In the genomic region with DNA sequence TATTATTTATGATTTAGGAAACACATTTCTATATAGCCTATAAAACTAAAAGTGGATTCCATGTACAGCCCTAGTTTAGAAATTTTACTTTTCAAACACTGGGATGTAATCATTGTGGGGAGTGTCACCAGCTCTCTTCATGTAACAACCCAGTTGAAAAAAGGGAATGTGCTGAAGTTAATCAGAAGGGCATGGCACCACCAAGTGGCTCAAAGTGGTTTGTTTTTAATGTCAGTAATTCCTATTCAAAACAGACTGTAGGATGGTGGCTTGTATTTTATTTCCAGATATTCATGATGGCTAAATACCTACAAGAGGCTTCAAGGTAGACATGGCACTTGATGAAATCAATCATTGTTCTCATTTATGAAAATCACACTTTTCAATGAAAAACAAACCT, we compare ENCODE assay signal across 8 cellular contexts. TPM values are rescaled to one million over a fixed set of nuclear protein-coding genes. Genes with fewer than 3 reads are reported as not detected.
A peak's percentile ranks its signal among the peaks of the same experiment; 100 is the strongest.
DNase-seq lines count a peak whose midpoint lies in the region; ATAC-seq and TF ChIP-seq lines count a peak whose summit lies in the region.

No MANE protein-coding gene starts in this region.

- H3K36me3 Mint-ChIP-seq in GM23338 (ENCODE audit: low read depth), result no peaks in the 10 kb centered on the region

- peaks cover 15% of the 10 kb centered on the region; the same call in 2 of the 3 replicates for H3K4me1 Mint-ChIP-seq in GM23338

- TF ChIP-seq CTCF in GM23338 (conservative IDR thresholded peaks at IDR 0.05; ENCODE audit: low read depth in 2 of 2), result peak; percentile 56 to 67
- peak; percentile 40 for TF ChIP-seq CTCF in cardiac muscle cell (IDR thresholded peaks at IDR 0.05; ENCODE audit: low read depth, low read length)

- H3K4me3 ChIP-seq in GM23338 (no peak overlapping the region), cardiac muscle cell (no peak overlapping the region)

- H4K20me1 ChIP-seq in GM23338 (replicated peaks; ENCODE audit: insufficient read depth), result no peaks in the 10 kb centered on the region

- 0 out of 2 replicates have a peak, but pooled peaks cover 4% of the 10 kb centered on the region for H3K9me2 ChIP-seq in GM23338 (ENCODE audit: insufficient read depth)

- no peak overlapping the region for H2AFZ ChIP-seq in GM23338

- H3K27ac ChIP-seq in GM23338 (ENCODE audit: low read depth) (no peak overlapping the region), cardiac muscle cell (no peak overlapping the region)

- H3K27me3 ChIP-seq in GM23338 (ENCODE audit: insufficient read depth) (no peaks in the 10 kb centered on the region), cardiac muscle cell (peaks cover 48% of the 10 kb centered on the region)

- H3K79me2 ChIP-seq in GM23338 (replicated peaks; ENCODE audit: insufficient read depth), result no peaks in the 10 kb centered on the region

- no peaks in the 10 kb centered on the region for H3K4me1 ChIP-seq in GM23338 (ENCODE audit: insufficient read depth)
- H3K4me1 ChIP-seq in cardiac muscle cell (ENCODE audit: low read depth), result peaks cover 6% of the 10 kb centered on the region

- H3K4me3 Mint-ChIP-seq in GM23338, result no peak overlapping the region

- no peaks in the 10 kb centered on the region for H3K27me3 Mint-ChIP-seq in GM23338 (ENCODE audit: insufficient read depth, low read depth, poor library complexity)

- no peaks in the 10 kb centered on the region for H3F3A ChIP-seq in GM23338 (replicated peaks; ENCODE audit: low read depth)

- H3K36me3 ChIP-seq in GM23338 (ENCODE audit: insufficient read depth) (no peaks in the 10 kb centered on the region), cardiac muscle cell (no peaks in the 10 kb centered on the region)

- no peak overlapping the region for H3K4me2 ChIP-seq in GM23338

- ATAC-seq in GM23338 (peak; percentile 74), HG03025 (IDR thresholded peaks at IDR 0.05; ENCODE audit: low FRiP score, unreplicated experiment) (no peak)

- no peaks in the 10 kb centered on the region for H3K9me3 ChIP-seq in cardiac muscle cell (ENCODE audit: low read depth)

- H3K27ac Mint-ChIP-seq in GM23338, result no peak overlapping the region

- DNase-seq in D341Med (ENCODE audit: low spot score) (peak; percentile 35), GM23338 (ENCODE audit: low spot score) (peak; percentile 60), RKO (ENCODE audit: low spot score) (peak; percentile 66), cardiac muscle cell (ENCODE audit: low read depth in 1 of 2, low spot score in 1 of 2) (peak; percentile 35 to 59), KG1 (lab: John Stamatoyannopoulos, UW) (no peak), foreskin melanocyte (no peak)
- no peak for DNase-seq in activated CD4-positive, CD25-positive, alpha-beta regulatory T cell treated with anti-CD3 and anti-CD28 coated beads, Interleukin-2, amount 50 U/mL, for 72 hours

- H3K9me3 Mint-ChIP-seq in GM23338, result no peaks in the 10 kb centered on the region; the same call in 2 of the 3 replicates

TF ChIP-seq in GM23338, 12 proteins besides CTCF, POLR2A, EP300 and RAD21 (continues in another document):
- no peak for TF ChIP-seq REST (IDR thresholded peaks at IDR 0.05; ENCODE audit: unreplicated experiment)
- TF ChIP-seq, protein P1, sequence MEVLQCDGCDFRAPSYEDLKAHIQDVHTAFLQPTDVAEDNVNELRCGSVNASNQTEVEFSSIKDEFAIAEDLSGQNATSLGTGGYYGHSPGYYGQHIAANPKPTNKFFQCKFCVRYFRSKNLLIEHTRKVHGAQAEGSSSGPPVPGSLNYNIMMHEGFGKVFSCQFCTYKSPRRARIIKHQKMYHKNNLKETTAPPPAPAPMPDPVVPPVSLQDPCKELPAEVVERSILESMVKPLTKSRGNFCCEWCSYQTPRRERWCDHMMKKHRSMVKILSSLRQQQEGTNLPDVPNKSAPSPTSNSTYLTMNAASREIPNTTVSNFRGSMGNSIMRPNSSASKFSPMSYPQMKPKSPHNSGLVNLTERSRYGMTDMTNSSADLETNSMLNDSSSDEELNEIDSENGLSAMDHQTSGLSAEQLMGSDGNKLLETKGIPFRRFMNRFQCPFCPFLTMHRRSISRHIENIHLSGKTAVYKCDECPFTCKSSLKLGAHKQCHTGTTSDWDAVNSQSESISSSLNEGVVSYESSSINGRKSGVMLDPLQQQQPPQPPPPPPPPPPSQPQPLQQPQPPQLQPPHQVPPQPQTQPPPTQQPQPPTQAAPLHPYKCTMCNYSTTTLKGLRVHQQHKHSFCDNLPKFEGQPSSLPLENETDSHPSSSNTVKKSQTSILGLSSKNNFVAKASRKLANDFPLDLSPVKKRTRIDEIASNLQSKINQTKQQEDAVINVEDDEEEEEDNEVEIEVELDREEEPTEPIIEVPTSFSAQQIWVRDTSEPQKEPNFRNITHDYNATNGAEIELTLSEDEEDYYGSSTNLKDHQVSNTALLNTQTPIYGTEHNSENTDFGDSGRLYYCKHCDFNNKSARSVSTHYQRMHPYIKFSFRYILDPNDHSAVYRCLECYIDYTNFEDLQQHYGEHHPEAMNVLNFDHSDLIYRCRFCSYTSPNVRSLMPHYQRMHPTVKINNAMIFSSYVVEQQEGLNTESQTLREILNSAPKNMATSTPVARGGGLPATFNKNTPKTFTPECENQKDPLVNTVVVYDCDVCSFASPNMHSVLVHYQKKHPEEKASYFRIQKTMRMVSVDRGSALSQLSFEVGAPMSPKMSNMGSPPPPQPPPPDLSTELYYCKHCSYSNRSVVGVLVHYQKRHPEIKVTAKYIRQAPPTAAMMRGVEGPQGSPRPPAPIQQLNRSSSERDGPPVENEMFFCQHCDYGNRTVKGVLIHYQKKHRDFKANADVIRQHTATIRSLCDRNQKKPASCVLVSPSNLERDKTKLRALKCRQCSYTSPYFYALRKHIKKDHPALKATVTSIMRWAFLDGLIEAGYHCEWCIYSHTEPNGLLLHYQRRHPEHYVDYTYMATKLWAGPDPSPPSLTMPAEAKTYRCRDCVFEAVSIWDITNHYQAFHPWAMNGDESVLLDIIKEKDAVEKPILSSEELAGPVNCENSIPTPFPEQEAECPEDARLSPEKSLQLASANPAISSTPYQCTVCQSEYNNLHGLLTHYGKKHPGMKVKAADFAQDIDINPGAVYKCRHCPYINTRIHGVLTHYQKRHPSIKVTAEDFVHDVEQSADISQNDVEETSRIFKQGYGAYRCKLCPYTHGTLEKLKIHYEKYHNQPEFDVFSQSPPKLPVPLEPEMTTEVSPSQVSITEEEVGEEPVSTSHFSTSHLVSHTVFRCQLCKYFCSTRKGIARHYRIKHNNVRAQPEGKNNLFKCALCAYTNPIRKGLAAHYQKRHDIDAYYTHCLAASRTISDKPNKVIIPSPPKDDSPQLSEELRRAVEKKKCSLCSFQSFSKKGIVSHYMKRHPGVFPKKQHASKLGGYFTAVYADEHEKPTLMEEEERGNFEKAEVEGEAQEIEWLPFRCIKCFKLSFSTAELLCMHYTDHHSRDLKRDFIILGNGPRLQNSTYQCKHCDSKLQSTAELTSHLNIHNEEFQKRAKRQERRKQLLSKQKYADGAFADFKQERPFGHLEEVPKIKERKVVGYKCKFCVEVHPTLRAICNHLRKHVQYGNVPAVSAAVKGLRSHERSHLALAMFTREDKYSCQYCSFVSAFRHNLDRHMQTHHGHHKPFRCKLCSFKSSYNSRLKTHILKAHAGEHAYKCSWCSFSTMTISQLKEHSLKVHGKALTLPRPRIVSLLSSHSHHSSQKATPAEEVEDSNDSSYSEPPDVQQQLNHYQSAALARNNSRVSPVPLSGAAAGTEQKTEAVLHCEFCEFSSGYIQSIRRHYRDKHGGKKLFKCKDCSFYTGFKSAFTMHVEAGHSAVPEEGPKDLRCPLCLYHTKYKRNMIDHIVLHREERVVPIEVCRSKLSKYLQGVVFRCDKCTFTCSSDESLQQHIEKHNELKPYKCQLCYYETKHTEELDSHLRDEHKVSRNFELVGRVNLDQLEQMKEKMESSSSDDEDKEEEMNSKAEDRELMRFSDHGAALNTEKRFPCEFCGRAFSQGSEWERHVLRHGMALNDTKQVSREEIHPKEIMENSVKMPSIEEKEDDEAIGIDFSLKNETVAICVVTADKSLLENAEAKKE (CRISPR knock-in tag; IDR thresholded peaks at IDR 0.05), result no peak
- no peak for TF ChIP-seq ZNF331 (CRISPR knock-in tag; IDR thresholded peaks at IDR 0.05; ENCODE audit: low read depth)
- no peak for TF ChIP-seq ZNF114 (CRISPR knock-in tag; IDR thresholded peaks at IDR 0.05)
- TF ChIP-seq POLR2AphosphoS5 (IDR thresholded peaks at IDR 0.05; ENCODE audit: low read depth), result no peak

RNA-seq across cellular contexts. Expression of gene TMEM182, which starts 58.1 kb away (rescaled TPM):
- total RNA-seq in GM23338 (2014; rRNA removed; shearing (Covaris generic)), result 6.2 and 7.2 TPM in 2 replicates
- polyA plus RNA-seq in GM23338 (2016; fragmentation: Nextera tagmentation; extraction: Ambion mirVana), result 2.9 and 5.2 TPM in 2 replicates
- 2.7 and 5.2 TPM in 2 replicates for total RNA-seq in cardiac muscle cell
- polyA plus RNA-seq in cardiac muscle cell, result 6.8 and 19.3 TPM in 2 replicates

Comparison
In these comparisons a context has a peak if more than half of its experiments do, and no peak if none do; other contexts are left out.
1. DNase-seq: peak in D341Med (single experiment), GM23338 (single experiment), RKO (single experiment) and cardiac muscle cell (2 of 2); none in KG1 (single experiment), foreskin melanocyte (single experiment) and activated CD4-positive, CD25-positive, alpha-beta regulatory T cell treated with anti-CD3 and anti-CD28 coated beads, Interleukin-2, amount 50 U/mL, for 72 hours (single experiment).